1 cellular context compared by ENCODE assay signal in the genomic region with DNA sequence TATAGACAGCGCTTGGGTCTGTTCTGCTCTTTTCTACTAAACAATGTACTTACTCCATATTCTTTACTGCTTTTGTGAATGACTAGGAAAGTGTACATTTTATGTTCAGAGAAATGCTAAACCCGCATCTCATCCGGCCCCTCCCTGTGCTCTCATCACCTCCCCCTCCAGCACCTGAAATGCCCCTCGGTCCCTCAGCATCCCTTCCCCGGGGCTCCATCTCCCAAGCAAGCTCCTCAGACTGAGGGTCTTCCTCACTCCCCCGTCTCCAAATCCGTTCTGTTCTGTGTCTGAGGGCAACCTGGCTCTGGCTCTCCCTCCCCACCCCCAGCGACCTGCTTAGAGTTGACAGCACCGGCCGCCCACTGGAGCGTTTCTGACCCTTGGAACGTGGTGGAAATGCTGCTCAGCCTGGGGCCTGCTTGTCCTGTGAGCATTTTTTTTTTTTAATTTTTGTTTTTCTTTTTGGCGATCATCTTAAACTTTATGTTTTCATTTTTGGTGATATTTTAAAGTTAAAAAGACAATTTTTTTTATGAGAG.
TF ChIP-seq lines count a peak whose summit lies in the region.

No MANE protein-coding gene starts in this region.

TF ChIP-seq in HCT116, 20 proteins besides CTCF, POLR2A, EP300 and RAD21 (continued from another document):
- no peak for TF ChIP-seq REST (IDR thresholded peaks at IDR 0.05; ENCODE audit: low read depth)
- no peak for TF ChIP-seq JUND (IDR thresholded peaks at IDR 0.05)
- TF ChIP-seq ZNF274 (IDR thresholded peaks at IDR 0.05; ENCODE audit: low read depth, low read length), result no peak
- TF ChIP-seq, protein P1, sequence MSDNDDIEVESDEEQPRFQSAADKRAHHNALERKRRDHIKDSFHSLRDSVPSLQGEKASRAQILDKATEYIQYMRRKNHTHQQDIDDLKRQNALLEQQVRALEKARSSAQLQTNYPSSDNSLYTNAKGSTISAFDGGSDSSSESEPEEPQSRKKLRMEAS (IDR thresholded peaks at IDR 0.05), result no peak
- no peak for TF ChIP-seq FOSL1 (IDR thresholded peaks at IDR 0.05; ENCODE audit: low read depth)
- TF ChIP-seq ZFX (IDR thresholded peaks at IDR 0.05), result no peak
